8 cellular contexts compared by ENCODE assay signal in the genomic region with DNA sequence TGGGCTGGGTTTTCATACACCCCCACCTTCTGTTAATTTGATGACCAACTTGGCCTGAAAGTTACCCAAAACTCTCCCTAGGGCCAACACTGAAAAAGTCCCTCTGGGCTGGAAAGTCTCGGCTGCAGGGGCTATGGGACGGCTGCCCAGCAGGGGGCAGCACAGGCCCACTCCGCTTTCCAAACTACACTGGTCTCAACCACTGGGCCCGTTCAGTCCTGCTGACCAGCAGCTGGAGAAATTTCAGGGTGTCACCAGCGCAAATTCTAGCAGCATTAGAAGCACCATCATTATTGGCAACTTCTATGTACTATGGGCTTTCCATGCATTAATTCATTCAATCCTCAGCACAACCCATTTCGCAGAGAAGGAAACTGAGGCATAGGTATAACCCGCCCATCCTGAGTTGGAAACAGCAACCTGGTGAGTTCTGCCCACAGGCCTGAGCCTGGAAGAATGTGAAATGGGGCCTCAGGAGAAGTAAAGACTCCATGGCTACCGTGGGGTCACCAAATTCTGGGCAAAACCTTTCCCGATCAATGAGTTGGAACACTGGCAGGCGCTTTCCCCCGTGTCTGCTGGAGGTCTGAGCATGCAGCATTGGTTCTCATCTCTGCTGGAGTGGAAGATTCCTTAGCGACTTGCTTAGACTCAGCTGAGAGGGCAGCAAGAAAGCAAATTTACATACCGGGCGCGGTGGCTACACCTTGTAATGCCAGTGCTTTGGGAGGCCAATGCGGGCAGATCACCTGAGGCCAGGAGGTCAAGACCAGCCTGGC. TPM values are rescaled to one million over a fixed set of nuclear protein-coding genes. Genes with fewer than 3 reads are reported as not detected.
A peak's percentile ranks its signal among the peaks of the same experiment; 100 is the strongest.
DNase-seq lines count a peak whose midpoint lies in the region; ATAC-seq lines count a peak whose summit lies in the region.

No MANE protein-coding gene starts in this region.

- DNase-seq in NCI-H2196 (lab: John Stamatoyannopoulos, UW; ENCODE audit: unreplicated experiment) = peak; percentile 33
- no peak for DNase-seq in NCI-H2196 treated with DMSO at 0.1 percent for 48 hours (lab: John Stamatoyannopoulos, UW; ENCODE audit: unreplicated experiment)
- DNase-seq in T-helper 17 cell = peak in 2 of 3 donors; percentile 31 to 36
- peak; percentile 41 for DNase-seq in amniotic epithelial cell (ENCODE audit: low read depth)
- peak; percentile 92 for DNase-seq in iPS-NIHi11 (ENCODE audit: low spot score)
- peak; percentile 51 for DNase-seq in stimulated activated CD4-positive, alpha-beta T cell treated with anti-CD3 and anti-CD28 coated beads, Interleukin-1b, Interleukin-23, amount 100 ng/mL, for 48 hours
- DNase-seq in NCI-H2107 (lab: John Stamatoyannopoulos, UW) = no peak

- ATAC-seq in HG03354 (IDR thresholded peaks at IDR 0.05; ENCODE audit: poor library complexity, severe bottlenecking, unreplicated experiment) (peak; percentile 69), T-helper 17 cell (peak; percentile 74)

- H3K9me3 ChIP-seq in T-helper 17 cell (ENCODE audit: control insufficient read depth, low read length, poor library complexity, severe bottlenecking) = no peaks in the 10 kb centered on the region

- peak overlapping the region; percentile 14 for H3K27ac Mint-ChIP-seq in T-helper 17 cell

- H3K36me3 Mint-ChIP-seq in T-helper 17 cell (ENCODE audit: low read depth) = peaks cover 11% of the 10 kb centered on the region

- H3K4me1 Mint-ChIP-seq in T-helper 17 cell = peaks cover 11% of the 10 kb centered on the region

- H3K27me3 Mint-ChIP-seq in T-helper 17 cell = no peaks in the 10 kb centered on the region

- no peak overlapping the region for H3K4me3 Mint-ChIP-seq in T-helper 17 cell

RNA-seq across cellular contexts. Expression of gene ORM2, which starts 9.7 kb away (rescaled TPM):
- total RNA-seq in T-helper 17 cell = not detected

RNA-seq across cellular contexts. Expression of gene ORM1, which starts 16.4 kb away (rescaled TPM):
- total RNA-seq in T-helper 17 cell = not detected

RNA-seq across cellular contexts. Expression of gene AKNA, which starts 48.5 kb away (rescaled TPM):
- 100 to 1,000 TPM; 263 to 323 TPM for total RNA-seq in T-helper 17 cell

Comparison
In these comparisons a context has a peak if more than half of its experiments do, and no peak if none do; other contexts are left out.
1. DNase-seq: peak in NCI-H2196 (single experiment), T-helper 17 cell (2 of 3), amniotic epithelial cell (single experiment), iPS-NIHi11 (single experiment) and stimulated activated CD4-positive, alpha-beta T cell treated with anti-CD3 and anti-CD28 coated beads, Interleukin-1b, Interleukin-23, amount 100 ng/mL, for 48 hours (single experiment); none in NCI-H2196 treated with DMSO at 0.1 percent for 48 hours (single experiment) and NCI-H2107 (single experiment).